In the genomic region with DNA sequence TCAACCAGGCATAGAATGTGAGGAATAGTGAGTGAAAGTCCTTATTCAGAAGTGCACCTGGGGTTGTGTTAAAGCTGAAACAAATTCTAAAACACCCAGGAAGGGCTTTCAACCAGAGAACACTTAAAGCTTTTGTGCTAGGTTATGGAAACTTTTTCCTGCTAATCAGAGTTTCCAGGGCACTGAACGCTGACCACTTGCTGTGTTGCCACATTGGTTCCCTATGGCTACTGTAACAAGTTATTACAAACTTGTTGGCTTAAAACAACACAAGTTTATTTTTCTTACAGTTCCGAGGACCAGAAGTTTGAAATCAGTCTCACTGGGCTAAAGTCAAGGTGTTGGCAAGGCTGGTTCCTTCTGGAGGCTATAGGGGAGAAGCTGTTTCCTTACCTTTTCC, we compare ENCODE assay signal across 23 cellular contexts.
"Had no signal": no experiment of that assay in that cellular context is flagged by ENCODE, and none has a peak within 500 bp of the region (broad histone marks: within the 10 kb centered on the region; RNA-seq: fewer than 3 reads in every experiment).

No MANE protein-coding gene starts in this region.

- DNase-seq: stimulated activated CD4-positive, alpha-beta T cell treated with anti-CD3 and anti-CD28 coated beads, Interleukin-2, amount 100 ng/mL, for 48 hours; stimulated activated CD4-positive, alpha-beta T cell treated with anti-CD3 and anti-CD28 coated beads, Interleukin-4, amount 100 ng/mL, for 1 hour; stimulated activated CD4-positive, alpha-beta T cell treated with anti-CD3 and anti-CD28 coated beads, Interleukin-4, amount 100 ng/mL, for 24 hours; stimulated activated CD4-positive, alpha-beta T cell treated with anti-CD3 and anti-CD28 coated beads, Interleukin-4, amount 100 ng/mL, for 4 hours; stimulated activated CD8-positive, alpha-beta memory T cell treated with anti-CD3 and anti-CD28 coated beads, Interleukin-4, amount 100 ng/mL, for 48 hours; stimulated activated naive B cell treated with anti-CD40 and anti-IgM and Interleukin-4, amounts not matched to agents 10 μg/mL and 1 μg/mL and 100 μg/mL, for 72 hours; stimulated activated naive CD4-positive, alpha-beta T cell; stimulated activated naive CD4-positive, alpha-beta T cell treated with Interleukin-2 at 50 U/mL for 16 hours; stimulated activated naive CD8-positive, alpha-beta T cell treated with anti-CD3 and anti-CD28 coated beads, Interleukin-15, amount 100 ng/mL, for 72 hours; stimulated activated naive CD8-positive, alpha-beta T cell treated with anti-CD3 and anti-CD28 coated beads, Interleukin-15, Interleukin-2, amounts not matched to agents 100 U/mL and 50 U/mL, for 24 hours; stomach; substantia nigra; testis; tibial artery; transverse colon; trophoblast cell; upper lobe of left lung; upper lobe of right lung; uterus had no signal

- H3K4me3 ChIP-seq: stomach, suprapubic skin, testis, thoracic aorta, tibial artery, tibial nerve, transverse colon, upper lobe of left lung, upper lobe of right lung, uterus, vagina had no signal

- H3K27ac ChIP-seq: stomach, suprapubic skin, testis, thoracic aorta, tibial artery, tibial nerve, transverse colon, upper lobe of left lung, upper lobe of right lung, uterus, vagina had no signal

- H3K27me3 ChIP-seq: stomach, suprapubic skin, testis, tibial artery, tibial nerve, transverse colon, upper lobe of left lung, upper lobe of right lung, uterus, vagina had no signal

- H3K4me1 ChIP-seq: suprapubic skin, testis, tibial nerve, transverse colon, upper lobe of left lung, upper lobe of right lung, uterus, vagina had no signal

- H3K36me3 ChIP-seq: stomach, suprapubic skin, thoracic aorta, tibial artery, transverse colon, upper lobe of left lung, upper lobe of right lung, uterus, vagina had no signal

- H3K9me3 ChIP-seq: stomach, suprapubic skin, testis, thoracic aorta, tibial artery, tibial nerve, transverse colon, upper lobe of left lung, upper lobe of right lung, uterus, vagina had no signal
